Comparison of ENCODE assay signal across 8 cellular contexts in the genomic region with DNA sequence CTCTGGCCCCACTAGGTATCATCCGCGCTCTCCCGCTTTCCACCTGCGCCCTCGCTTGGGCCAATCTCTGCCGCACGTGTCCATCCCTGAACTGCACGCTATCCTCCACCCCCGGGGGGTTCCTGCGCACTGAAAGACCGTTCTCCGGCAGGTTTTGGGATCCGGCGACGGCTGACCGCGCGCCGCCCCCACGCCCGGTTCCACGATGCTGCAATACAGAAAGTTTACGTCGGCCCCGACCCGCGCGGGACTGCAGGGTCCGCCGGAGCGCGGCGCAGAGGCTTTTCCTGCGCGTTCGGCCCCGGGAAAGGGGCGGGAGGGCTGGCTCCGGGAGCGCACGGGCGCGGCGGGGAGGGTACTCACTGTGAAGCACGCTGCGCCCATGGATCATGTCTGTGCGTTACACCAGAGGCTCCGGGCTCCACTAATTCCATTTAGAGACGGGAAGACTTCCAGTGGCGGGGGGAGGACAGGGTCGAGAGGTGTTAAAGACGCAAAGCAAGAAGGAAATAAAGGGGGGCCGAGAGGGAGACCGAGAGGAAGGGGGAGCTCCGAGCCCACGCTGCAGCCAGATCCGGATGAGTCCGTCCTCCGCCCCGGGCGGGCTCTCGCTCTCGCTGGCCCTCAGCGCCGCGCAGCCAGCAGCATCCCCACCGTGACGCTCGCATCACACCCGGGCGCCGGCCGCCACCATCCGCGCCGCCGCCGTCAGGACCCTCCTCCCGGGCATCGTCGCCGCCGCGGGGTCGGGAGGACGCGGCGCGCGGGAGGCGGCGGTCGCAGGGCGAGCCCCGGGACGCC. TPM values are rescaled to one million over a fixed set of nuclear protein-coding genes. Genes with fewer than 3 reads are reported as not detected.
DNase-seq lines count a peak whose midpoint lies in the region; ATAC-seq and TF ChIP-seq lines count a peak whose summit lies in the region.

No MANE protein-coding gene starts in this region.

- H3K9me3 ChIP-seq in HEK293 (ENCODE audit: control insufficient read depth, insufficient read depth, low read depth, low read length) (no peaks in the 10 kb centered on the region), WERI-Rb-1 (ENCODE audit: severe bottlenecking) (no peaks in the 10 kb centered on the region), mesenchymal stem cell (ENCODE audit: control insufficient read depth, low read length) (no peaks in the 10 kb centered on the region), Karpas-422 (ENCODE audit: low read length) (peaks cover 23% of the 10 kb centered on the region)

- under 1% methylated on average over 71 of the region's 96 CpGs for WGBS in mesenchymal stem cell

- no peak overlapping the region for H2BK12ac ChIP-seq in mesenchymal stem cell (ENCODE audit: low read length in 2 of 2)

- POLR2A ChIA-PET in BJ (lab: Charles Lee) (no interaction called here), HEK293 (lab: Yijun Ruan, JAX) (no interaction called here)

- no peak overlapping the region for H2AK5ac ChIP-seq in mesenchymal stem cell (ENCODE audit: low read length, severe bottlenecking)

- no peak overlapping the region for H3K4ac ChIP-seq in mesenchymal stem cell (ENCODE audit: low read depth in 1 of 2, low read length in 2 of 2)

- H2AFZ ChIP-seq in mesenchymal stem cell (ENCODE audit: low read depth, low read length) (no peak overlapping the region), Karpas-422 (ENCODE audit: low read length) (no peak overlapping the region)

- H4K8ac ChIP-seq in mesenchymal stem cell (ENCODE audit: low read length) = no peak overlapping the region

- H3K14ac ChIP-seq in mesenchymal stem cell (ENCODE audit: low read length in 2 of 2) = no peak overlapping the region

- H3K23ac ChIP-seq in mesenchymal stem cell (ENCODE audit: low read length in 2 of 2) = peak overlapping the region in 1 of 2 experiments; percentile 67

- H3K4me3 ChIP-seq in BJ (ENCODE audit: low read depth, low read length) (peak overlapping the region; percentile 45), HEK293 (ENCODE audit: low read depth, low read length) (peak overlapping the region; percentile 5), WERI-Rb-1 (ENCODE audit: low read depth, low read length) (peak overlapping the region; percentile 55), mesenchymal stem cell (ENCODE audit: insufficient read depth in 1 of 2, low read depth in 1 of 2, low read length in 2 of 2) (peak overlapping the region in 1 of 2 experiments; percentile 66), Karpas-422 (ENCODE audit: low read length) (no peak overlapping the region)

- H4K91ac ChIP-seq in mesenchymal stem cell (ENCODE audit: low read length) = no peak overlapping the region

- ATAC-seq in HG03571 (IDR thresholded peaks at IDR 0.05; ENCODE audit: unreplicated experiment) = no peak

- no peak overlapping the region for H2BK120ac ChIP-seq in mesenchymal stem cell (ENCODE audit: low read depth, low read length)

- H3K9ac ChIP-seq in mesenchymal stem cell (ENCODE audit: low read length) (no peak overlapping the region), Karpas-422 (ENCODE audit: low read length) (no peak overlapping the region)

- CTCF ChIA-PET in BJ (lab: Yijun Ruan, JAX) = no interaction called here
- CTCF ChIA-PET in HEK293 (lab: Yijun Ruan, JAX) = no interaction called here

- H3K79me2 ChIP-seq in Karpas-422 (ENCODE audit: low read length) = no peaks in the 10 kb centered on the region

- H2BK5ac ChIP-seq in mesenchymal stem cell (ENCODE audit: low read depth, low read length, poor library complexity, severe bottlenecking) = no peak overlapping the region

- H3K27ac ChIP-seq in HEK293 (ENCODE audit: extremely low read depth, low read depth, low read length) (no peak overlapping the region), WERI-Rb-1 (no peak overlapping the region), mesenchymal stem cell (ENCODE audit: low read length, poor library complexity, severe bottlenecking) (no peak overlapping the region), Karpas-422 (ENCODE audit: low read length) (no peak overlapping the region)

- no peak for TF ChIP-seq CTCF in BJ (IDR thresholded peaks at IDR 0.05; ENCODE audit: insufficient read depth, low read depth, low read length)
- no peak for TF ChIP-seq CTCF in HEK293 (tag by site-specific recombination; IDR thresholded peaks at IDR 0.05)
- no peak for TF ChIP-seq CTCF in WERI-Rb-1 (IDR thresholded peaks at IDR 0.05; ENCODE audit: low read depth, low read length)

- H3K4me2 ChIP-seq in mesenchymal stem cell (ENCODE audit: low read length, poor library complexity, severe bottlenecking) = peak overlapping the region; percentile 94
- H3K4me2 ChIP-seq in Karpas-422 (ENCODE audit: low read depth, low read length, poor library complexity, severe bottlenecking) = no peak overlapping the region

- peaks cover 6% of the 10 kb centered on the region for H3K79me1 ChIP-seq in mesenchymal stem cell (replicated peaks; ENCODE audit: low read length, poor library complexity, severe bottlenecking)

- H2BK15ac ChIP-seq in mesenchymal stem cell (ENCODE audit: low read depth, poor library complexity, severe bottlenecking) = no peak overlapping the region

- H3K36me3 ChIP-seq in BJ (ENCODE audit: control insufficient read depth, insufficient read depth, low read length) (no peaks in the 10 kb centered on the region), HEK293 (ENCODE audit: control insufficient read depth in 2 of 2, insufficient read depth in 1 of 2, low read length in 2 of 2) (no peaks in the 10 kb centered on the region), WERI-Rb-1 (no peaks in the 10 kb centered on the region), mesenchymal stem cell (ENCODE audit: control insufficient read depth in 1 of 2, insufficient read depth in 2 of 2, low read depth in 1 of 2, low read length in 2 of 2) (no peaks in the 10 kb centered on the region), Karpas-422 (ENCODE audit: insufficient read depth, low read length) (no peaks in the 10 kb centered on the region)

- H3K4me1 ChIP-seq in HEK293 (ENCODE audit: control insufficient read depth, insufficient read depth, low read length) = no peaks in the 10 kb centered on the region
- peaks cover 27% of the 10 kb centered on the region for H3K4me1 ChIP-seq in mesenchymal stem cell (ENCODE audit: control insufficient read depth, insufficient read depth, low read depth, low read length)
- no peaks in the 10 kb centered on the region for H3K4me1 ChIP-seq in Karpas-422 (ENCODE audit: low read length)

- no peaks in the 10 kb centered on the region for H4K20me1 ChIP-seq in Karpas-422 (ENCODE audit: insufficient read depth, low read depth, low read length)

- H3K9me2 ChIP-seq in Karpas-422 (replicated peaks; ENCODE audit: insufficient read depth, low read length) = no peaks in the 10 kb centered on the region

- no peak for DNase-seq in BJ (ENCODE audit: low read depth)
- peak; percentile 47 for DNase-seq in WERI-Rb-1
- peak; percentile 10 for DNase-seq in mesenchymal stem cell
- DNase-seq in stimulated activated CD4-positive, alpha-beta T cell treated with anti-CD3 and anti-CD28 coated beads, Interleukin-4, amount 100 ng/mL, for 1 hour = no peak
- DNase-seq in Karpas-422 = no peak
- DNase-seq in SHP77 treated with DMSO at 0.1 percent for 48 hours (lab: John Stamatoyannopoulos, UW) = no peak

- no peak overlapping the region for H3K18ac ChIP-seq in mesenchymal stem cell (ENCODE audit: low read depth in 1 of 2, low read length in 2 of 2)

- H3K27me3 ChIP-seq in BJ (ENCODE audit: control insufficient read depth, insufficient read depth, low read length) = peaks cover 4% of the 10 kb centered on the region; the same call in 1 of the 2 replicates
- peaks cover 25% of the 10 kb centered on the region for H3K27me3 ChIP-seq in WERI-Rb-1 (ENCODE audit: insufficient read depth, low read depth, severe bottlenecking)
- H3K27me3 ChIP-seq in mesenchymal stem cell (ENCODE audit: control insufficient read depth in 1 of 2, insufficient read depth in 1 of 2, low read length in 2 of 2) = peaks cover 0 to 30% of the 10 kb centered on the region in 2 experiments
- H3K27me3 ChIP-seq in Karpas-422 (ENCODE audit: low read length) = no peaks in the 10 kb centered on the region

TF ChIP-seq in HEK293, 187 proteins besides CTCF, POLR2A, EP300 and RAD21 (continues in another document):
- no peak for TF ChIP-seq ZBTB21 (tag by site-specific recombination; IDR thresholded peaks at IDR 0.05)
- no peak for TF ChIP-seq EGR2 (tag by site-specific recombination; IDR thresholded peaks at IDR 0.05; ENCODE audit: low read depth)
- TF ChIP-seq, protein P1, sequence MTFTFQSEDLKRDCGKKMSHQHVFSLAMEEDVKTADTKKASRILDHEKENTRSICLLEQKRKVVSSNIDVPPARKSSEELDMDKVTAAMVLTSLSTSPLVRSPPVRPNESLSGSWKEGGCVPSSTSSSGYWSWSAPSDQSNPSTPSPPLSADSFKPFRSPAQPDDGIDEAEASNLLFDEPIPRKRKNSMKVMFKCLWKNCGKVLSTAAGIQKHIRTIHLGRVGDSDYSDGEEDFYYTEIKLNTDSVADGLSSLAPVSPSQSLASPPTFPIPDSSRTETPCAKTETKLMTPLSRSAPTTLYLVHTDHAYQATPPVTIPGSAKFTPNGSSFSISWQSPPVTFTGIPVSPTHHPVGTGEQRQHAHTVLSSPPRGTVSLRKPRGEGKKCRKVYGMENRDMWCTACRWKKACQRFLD (tag by site-specific recombination; IDR thresholded peaks at IDR 0.05) = no peak
- no peak for TF ChIP-seq HOXD13 (CRISPR knock-in tag; IDR thresholded peaks at IDR 0.05; ENCODE audit: borderline replicate concordance)
- TF ChIP-seq ZNF354C (tag by site-specific recombination; IDR thresholded peaks at IDR 0.05; ENCODE audit: borderline replicate concordance, low read depth) = no peak
- TF ChIP-seq ZNF302 (tag by site-specific recombination; IDR thresholded peaks at IDR 0.05; ENCODE audit: low read depth) = no peak
- no peak for TF ChIP-seq PRDM1 (tag by site-specific recombination; IDR thresholded peaks at IDR 0.05)

RNA-seq across cellular contexts. Expression of a gene that starts 0.7 kb away (rescaled TPM):
- polyA plus RNA-seq in BJ (2011; rRNA removed) = 1.4 and 2.7 TPM in 2 replicates
- 1.7 and 2.4 TPM in 2 replicates for polyA minus RNA-seq in BJ (2011; rRNA and poly(A)+ RNA removed)
- 0.10 TPM for polyA plus RNA-seq in mesenchymal stem cell (2013, experiment 1 of 2)
- polyA plus RNA-seq in mesenchymal stem cell (2013, experiment 2 of 2) = 0.01 TPM
- total RNA-seq in Karpas-422 (2014; rRNA removed; shearing (Covaris generic); ENCODE audit: low replicate concordance) = not detected in 2 replicates

Comparison
In these comparisons a context has a peak if more than half of its experiments do, and no peak if none do; other contexts are left out.
1. DNase-seq: peak in WERI-Rb-1 (single experiment) and mesenchymal stem cell (single experiment); none in BJ (single experiment), stimulated activated CD4-positive, alpha-beta T cell treated with anti-CD3 and anti-CD28 coated beads, Interleukin-4, amount 100 ng/mL, for 1 hour (single experiment), Karpas-422 (single experiment) and SHP77 treated with DMSO at 0.1 percent for 48 hours (single experiment).